In the genomic region with DNA sequence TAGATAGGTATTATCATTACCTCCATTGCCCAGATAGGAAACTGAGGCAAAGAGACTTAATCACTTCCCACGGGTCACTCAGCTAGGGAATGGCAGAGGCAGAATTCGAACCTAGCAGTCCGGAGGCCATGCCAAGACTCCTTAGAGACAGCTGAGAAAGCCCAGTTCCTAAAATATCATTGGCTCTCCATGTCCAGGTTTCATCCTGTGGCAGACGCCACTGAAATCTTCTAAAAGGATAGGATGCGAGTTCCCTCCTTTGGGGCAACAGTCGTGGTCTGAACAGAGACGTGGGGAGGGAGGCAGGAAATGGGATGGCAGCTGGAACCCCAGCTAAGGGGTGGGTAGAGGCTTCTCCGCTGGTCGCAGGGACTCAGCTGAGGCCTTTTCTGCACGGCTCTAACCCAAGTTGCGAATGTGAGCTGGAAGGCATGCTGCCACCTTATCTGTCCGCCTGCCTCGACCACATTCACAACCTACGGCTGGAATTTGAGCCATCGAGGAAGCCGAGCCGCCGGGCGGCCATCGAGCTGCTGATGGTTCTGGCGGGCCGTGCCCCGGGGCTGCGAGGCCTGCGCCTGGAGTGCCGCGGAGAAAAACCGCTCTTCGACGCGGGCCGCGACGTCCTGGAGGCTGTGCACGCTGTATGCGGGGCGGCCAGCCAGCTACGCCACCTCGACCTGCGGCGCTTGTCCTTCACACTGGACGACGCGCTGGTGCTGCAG, we compare ENCODE assay signal across 9 cellular contexts. TPM values are rescaled to one million over a fixed set of nuclear protein-coding genes. Genes with fewer than 3 reads are reported as not detected.
DNase-seq lines count a peak whose midpoint lies in the region; ATAC-seq, FAIRE-seq and TF ChIP-seq lines count a peak whose summit lies in the region.
"Had no signal": no experiment of that assay in that cellular context is flagged by ENCODE, and none has a peak within 500 bp of the region (broad histone marks: within the 10 kb centered on the region; RNA-seq: fewer than 3 reads in every experiment).

No MANE protein-coding gene starts in this region.

- peaks cover 6% of the 10 kb centered on the region for H3K79me1 ChIP-seq in mesenchymal stem cell (replicated peaks; ENCODE audit: low read length, poor library complexity, severe bottlenecking)

- peak overlapping the region in 1 of 2 experiments; percentile 42 for H3K18ac ChIP-seq in mesenchymal stem cell (ENCODE audit: low read depth in 1 of 2, low read length in 2 of 2)

- H3K4me1 Mint-ChIP-seq in astrocyte (ENCODE audit: low read depth, unreplicated experiment) = no peaks in the 10 kb centered on the region

- H3K27ac ChIP-seq in HepG2 (ENCODE audit: extremely low read length, insufficient read depth, low read length) (no peak overlapping the region), right lobe of liver (no peak overlapping the region), astrocyte (ENCODE audit: low read depth, low read length) (no peak overlapping the region), mesenchymal stem cell (ENCODE audit: low read length, poor library complexity, severe bottlenecking) (no peak overlapping the region), vagina (peak overlapping the region; percentile 76)
- H3K27ac ChIP-seq: SJSA1 had no signal

- TF ChIP-seq EP300 in HepG2 (IDR thresholded peaks at IDR 0.05; ENCODE audit: low read depth in 2 of 2, low read length in 2 of 2) = no peak
- no peak for TF ChIP-seq EP300 in HepG2 (CRISPR knock-in tag; IDR thresholded peaks at IDR 0.05; ENCODE audit: borderline replicate concordance)

- in situ Hi-C loops in HepG2 (cut with HindIII; ENCODE audit: extremely low pct_ligation_motif_present, low pct_unique_long_range_greater_than_20kb) = no loop called here

- peaks cover 56% of the 10 kb centered on the region for H3K27me3 Mint-ChIP-seq in astrocyte (ENCODE audit: low read depth, unreplicated experiment)

- H2BK120ac ChIP-seq in mesenchymal stem cell (ENCODE audit: low read depth, low read length) = no peak overlapping the region

- FAIRE-seq in HepG2 (lab: Jason Lieb, UNC) (no peak), astrocyte (lab: Jason Lieb, UNC) (no peak)

- H4K8ac ChIP-seq in mesenchymal stem cell (ENCODE audit: low read length) = peak overlapping the region; percentile 55

- peak overlapping the region in 1 of 2 experiments; percentile 85 for H3K23ac ChIP-seq in mesenchymal stem cell (ENCODE audit: low read length in 2 of 2)

- H3K79me2 ChIP-seq in HepG2 (ENCODE audit: insufficient read depth, low read length) (no peaks in the 10 kb centered on the region), astrocyte (ENCODE audit: insufficient read depth, low read length) (no peaks in the 10 kb centered on the region)

- no peak overlapping the region for H3K4me3 Mint-ChIP-seq in astrocyte (ENCODE audit: unreplicated experiment)

- no peak overlapping the region for H2AFZ ChIP-seq in HepG2 (ENCODE audit: low read length)
- peak overlapping the region; percentile 55 for H2AFZ ChIP-seq in astrocyte (ENCODE audit: low read depth, low read length)
- no peak overlapping the region for H2AFZ ChIP-seq in mesenchymal stem cell (ENCODE audit: low read depth, low read length)

- H3K36me3 Mint-ChIP-seq in astrocyte (ENCODE audit: low read depth, unreplicated experiment) = no peaks in the 10 kb centered on the region

- no peaks in the 10 kb centered on the region for H4K20me1 ChIP-seq in HepG2 (ENCODE audit: insufficient read depth, low read length)
- H4K20me1 ChIP-seq in astrocyte (ENCODE audit: insufficient read depth, low read length) = peaks cover 43% of the 10 kb centered on the region

- H3K9ac ChIP-seq in HepG2 (ENCODE audit: insufficient read depth, low read depth, low read length) (no peak overlapping the region), astrocyte (ENCODE audit: low read length) (no peak overlapping the region), mesenchymal stem cell (ENCODE audit: low read length) (no peak overlapping the region)

- 93% methylated on average over 43 of the region's 44 CpGs for WGBS in HepG2 (ENCODE audit: low lambda C conversion rate)
- WGBS in right lobe of liver (ENCODE audit: insufficient coverage, low coverage, low lambda C conversion rate, missing lambda C conversion rate) = 16% methylated on average over 20 of the region's 44 CpGs
- 8% methylated on average over 42 of the region's 44 CpGs for WGBS in mesenchymal stem cell

- TF ChIP-seq POLR2A in HepG2 (IDR thresholded peaks at IDR 0.05; ENCODE audit: insufficient read depth in 1 of 2, low read depth in 2 of 2, low read length in 2 of 2) (no peak), right lobe of liver (IDR thresholded peaks at IDR 0.05) (no peak), vagina (IDR thresholded peaks at IDR 0.05) (no peak)

- peak overlapping the region; percentile 74 for H4K91ac ChIP-seq in mesenchymal stem cell (ENCODE audit: low read length)

- H3K4me2 ChIP-seq in HepG2 (ENCODE audit: low read depth, low read length) = no peak overlapping the region
- H3K4me2 ChIP-seq in astrocyte (ENCODE audit: low read length) = peak overlapping the region; percentile 81
- H3K4me2 ChIP-seq in mesenchymal stem cell (ENCODE audit: low read length, poor library complexity, severe bottlenecking) = peak overlapping the region; percentile 96

- DNase-seq in HepG2 (ENCODE audit: low spot score) (no peak), right lobe of liver (no peak), astrocyte (ENCODE audit: low read depth) (no peak), mesenchymal stem cell (peak; percentile 50), vagina (ENCODE audit: extremely low spot score in 2 of 2) (no peak)
- DNase-seq in activated CD4-positive, alpha-beta T cell treated with anti-CD3 and anti-CD28 coated beads for 4 hours = no peak

- TF ChIP-seq RAD21 in HepG2 (CRISPR knock-in tag; IDR thresholded peaks at IDR 0.05) = no peak

- H3K27me3 ChIP-seq in HepG2 (ENCODE audit: control insufficient read depth in 1 of 2, insufficient read depth in 2 of 2, low read length in 2 of 2) (peaks cover 9 to 26% of the 10 kb centered on the region in 2 experiments), right lobe of liver (no peaks in the 10 kb centered on the region), astrocyte (ENCODE audit: insufficient read depth, low read length) (peaks cover 55% of the 10 kb centered on the region), mesenchymal stem cell (ENCODE audit: control insufficient read depth in 1 of 2, insufficient read depth in 1 of 2, low read length in 2 of 2) (peaks cover 21 to 53% of the 10 kb centered on the region in 2 experiments), vagina (no peaks in the 10 kb centered on the region)
- H3K27me3 ChIP-seq: SJSA1 had no signal

- H3K4me3 ChIP-seq in HepG2 (replicated peaks in 1 of 3; ENCODE audit: insufficient read depth in 1 of 3, low read depth in 2 of 3, low read length in 3 of 3) (no peak overlapping the region), right lobe of liver (peak overlapping the region in 1 of 3 donors; percentile 36), astrocyte (ENCODE audit: insufficient read depth, low read depth, low read length) (no peak overlapping the region), mesenchymal stem cell (ENCODE audit: insufficient read depth in 1 of 2, low read depth in 1 of 2, low read length in 2 of 2) (no peak overlapping the region), vagina (peak overlapping the region; percentile 44 to 45)
- H3K4me3 ChIP-seq: SJSA1 had no signal

- no peak for ATAC-seq in HepG2
- ATAC-seq in right lobe of liver = no peak
- no peak for ATAC-seq in GM19455 (IDR thresholded peaks at IDR 0.05; ENCODE audit: unreplicated experiment)
- no peak for ATAC-seq in GM19035 (IDR thresholded peaks at IDR 0.05; ENCODE audit: unreplicated experiment)

- H2BK12ac ChIP-seq in mesenchymal stem cell (ENCODE audit: low read length in 2 of 2) = no peak overlapping the region

- H3K9me3 ChIP-seq in HepG2 (ENCODE audit: low read length) (no peaks in the 10 kb centered on the region), right lobe of liver (no peaks in the 10 kb centered on the region), astrocyte (ENCODE audit: insufficient read depth, low read depth, low read length) (no peaks in the 10 kb centered on the region), mesenchymal stem cell (ENCODE audit: control insufficient read depth, low read length) (no peaks in the 10 kb centered on the region), vagina (no peaks in the 10 kb centered on the region)
- H3K9me3 ChIP-seq: SJSA1 had no signal

- intact Hi-C loops in HepG2 (cut with micrococcal nuclease; ENCODE audit: unreplicated experiment) (no loop called here), right lobe of liver (cut with DNase I) (no loop called here), vagina (cut with DNase I) (no loop called here)

- H3K14ac ChIP-seq in mesenchymal stem cell (ENCODE audit: low read length in 2 of 2) = no peak overlapping the region

- POLR2A ChIA-PET in HepG2 (lab: Yijun Ruan, JAX) = interaction anchor here (5.7 kb wide), 1 partner anchor 7 kb away, joined by 54 read pairs; a partner anchor contains a TSS

- no peak overlapping the region for H2BK5ac ChIP-seq in mesenchymal stem cell (ENCODE audit: low read depth, low read length, poor library complexity, severe bottlenecking)

- H3K36me3 ChIP-seq in HepG2 (replicated peaks in 1 of 2; ENCODE audit: control insufficient read depth in 1 of 2, insufficient read depth in 2 of 2, low read length in 2 of 2) (no peaks in the 10 kb centered on the region), right lobe of liver (no peaks in the 10 kb centered on the region), astrocyte (ENCODE audit: insufficient read depth, low read length) (no peaks in the 10 kb centered on the region), mesenchymal stem cell (ENCODE audit: control insufficient read depth in 1 of 2, insufficient read depth in 2 of 2, low read depth in 1 of 2, low read length in 2 of 2) (peaks cover 0 to 7% of the 10 kb centered on the region in 2 experiments), vagina (no peaks in the 10 kb centered on the region)

- H2BK15ac ChIP-seq in mesenchymal stem cell (ENCODE audit: low read depth, poor library complexity, severe bottlenecking) = no peak overlapping the region

- no TSS peak for BruUV-seq in HepG2 (replicated peaks; lab: Mats Ljungman, UMichigan)

- no peak overlapping the region for H2AK5ac ChIP-seq in mesenchymal stem cell (ENCODE audit: low read length, severe bottlenecking)

- H3K9me3 Mint-ChIP-seq in astrocyte (ENCODE audit: unreplicated experiment) = peaks cover 15% of the 10 kb centered on the region

- TF ChIP-seq CTCF in HepG2 (CRISPR knock-in tag; IDR thresholded peaks at IDR 0.05) = no peak
- no peak for TF ChIP-seq CTCF in right lobe of liver (IDR thresholded peaks at IDR 0.05)
- no peak for TF ChIP-seq CTCF in astrocyte (IDR thresholded peaks at IDR 0.05; ENCODE audit: insufficient read depth, low read depth, low read length)
- TF ChIP-seq CTCF in vagina (IDR thresholded peaks at IDR 0.05) = no peak

- CTCF ChIA-PET in HepG2 (lab: Yijun Ruan, JAX; ENCODE audit: low intra/inter-chr PET ratio, low total read pairs) = no interaction called here

- no peak overlapping the region for H3K27ac Mint-ChIP-seq in astrocyte (ENCODE audit: unreplicated experiment)

- peaks cover 47% of the 10 kb centered on the region for H3K4me1 ChIP-seq in HepG2 (ENCODE audit: insufficient read depth, low read length)
- H3K4me1 ChIP-seq in right lobe of liver = peaks cover 0 to 35% (median 17%) of the 10 kb centered on the region in 4 donors
- peaks cover 31% of the 10 kb centered on the region for H3K4me1 ChIP-seq in astrocyte (ENCODE audit: insufficient read depth, low read length)
- H3K4me1 ChIP-seq in mesenchymal stem cell (ENCODE audit: control insufficient read depth, insufficient read depth, low read depth, low read length) = peaks cover 53% of the 10 kb centered on the region
- peaks cover 63% of the 10 kb centered on the region for H3K4me1 ChIP-seq in vagina

- H3K4ac ChIP-seq in mesenchymal stem cell (ENCODE audit: low read depth in 1 of 2, low read length in 2 of 2) = no peak overlapping the region

RNA-seq across cellular contexts. Expression of a gene that starts 1.9 kb away (rescaled TPM):
- 0.41 and 3.5 TPM in 2 replicates for total RNA-seq in HepG2 (2016; rRNA removed; fragmentation: Illumina TruSeq; extraction: Trizol)
- 0.44 and 1.0 TPM in 2 replicates for total RNA-seq in HepG2 (2016; cell fraction: cytosol; rRNA removed; fragmentation: Illumina TruSeq; extraction: Trizol; ENCODE audit: low read depth)
- total RNA-seq in HepG2 (2016; cell fraction: insoluble cytoplasmic fraction; rRNA removed; fragmentation: Illumina TruSeq; extraction: Trizol) = 0.79 and 3.2 TPM in 2 replicates
- 0.59 and 0.68 TPM in 2 replicates for total RNA-seq in HepG2 (2016; cell fraction: membrane; rRNA removed; fragmentation: Illumina TruSeq; extraction: Trizol)
- 4.6 and 5.3 TPM in 2 replicates for total RNA-seq in HepG2 (2016; cell fraction: nucleus; rRNA removed; fragmentation: Illumina TruSeq; extraction: Trizol)
- polyA plus RNA-seq in HepG2 (2011; rRNA removed) = 16.9 and 17.9 TPM in 2 replicates
- polyA plus RNA-seq in HepG2 (2011; cell fraction: cytosol; rRNA removed) = 1.8 and 2.3 TPM in 2 replicates
- 319 and 364 TPM in 2 replicates for polyA plus RNA-seq in HepG2 (2011; cell fraction: nucleus; rRNA removed)
- polyA plus RNA-seq in HepG2 (2012) = 12.3 and 18.7 TPM in 2 replicates
- 0.77 TPM in 1 of 2 replicates, not detected in the other for polyA plus RNA-seq in HepG2 (2016; cell fraction: cytosol; fragmentation: Illumina TruSeq; extraction: Trizol; ENCODE audit: low read depth)
- polyA plus RNA-seq in HepG2 (2016; cell fraction: insoluble cytoplasmic fraction; fragmentation: Illumina TruSeq; extraction: Trizol; ENCODE audit: low read depth) = 0.87 and 1.1 TPM in 2 replicates
- 0.36 and 0.41 TPM in 2 replicates for polyA plus RNA-seq in HepG2 (2016; cell fraction: membrane; fragmentation: Illumina TruSeq; extraction: Trizol; ENCODE audit: low read depth)
- polyA plus RNA-seq in HepG2 (2016; cell fraction: nucleus; fragmentation: Illumina TruSeq; extraction: Trizol; ENCODE audit: insufficient read depth, low read depth) = 18.4 and 20.6 TPM in 2 replicates
- 7.7 and 14.1 TPM in 2 replicates for polyA minus RNA-seq in HepG2 (2011; rRNA and poly(A)+ RNA removed; ENCODE audit: low replicate concordance)
- polyA minus RNA-seq in HepG2 (2011; cell fraction: cytosol; rRNA and poly(A)+ RNA removed) = 1.1 TPM in 1 of 2 replicates, not detected in the other
- polyA minus RNA-seq in HepG2 (2011; cell fraction: nucleus; rRNA and poly(A)+ RNA removed) = 19.5 and 25.2 TPM in 2 replicates
- total RNA-seq in right lobe of liver = 10 to 100 TPM; 10.4 to 44.1 (median 30.1) TPM
- total RNA-seq in astrocyte = 4.4 and 4.5 TPM in 2 replicates
- polyA plus RNA-seq in mesenchymal stem cell (2013, experiment 1 of 2) = 4.1 TPM
- polyA plus RNA-seq in mesenchymal stem cell (2013, experiment 2 of 2) = 3.3 TPM
- 54.3 TPM for total RNA-seq in vagina

RNA-seq across cellular contexts. Expression of a gene that starts 2.8 kb away (rescaled TPM):
- 1.5 and 3.9 TPM in 2 replicates for total RNA-seq in HepG2 (2016; rRNA removed; fragmentation: Illumina TruSeq; extraction: Trizol)
- 0.81 and 0.88 TPM in 2 replicates for total RNA-seq in HepG2 (2016; cell fraction: cytosol; rRNA removed; fragmentation: Illumina TruSeq; extraction: Trizol; ENCODE audit: low read depth)
- 1.2 and 3.5 TPM in 2 replicates for total RNA-seq in HepG2 (2016; cell fraction: insoluble cytoplasmic fraction; rRNA removed; fragmentation: Illumina TruSeq; extraction: Trizol)
- total RNA-seq in HepG2 (2016; cell fraction: membrane; rRNA removed; fragmentation: Illumina TruSeq; extraction: Trizol) = 1.9 and 2.3 TPM in 2 replicates
- 4.6 and 4.8 TPM in 2 replicates for total RNA-seq in HepG2 (2016; cell fraction: nucleus; rRNA removed; fragmentation: Illumina TruSeq; extraction: Trizol)
- 9.3 and 10.9 TPM in 2 replicates for polyA plus RNA-seq in HepG2 (2011; rRNA removed)
- polyA plus RNA-seq in HepG2 (2011; cell fraction: cytosol; rRNA removed) = 3.2 and 6.0 TPM in 2 replicates
- 173 and 222 TPM in 2 replicates for polyA plus RNA-seq in HepG2 (2011; cell fraction: nucleus; rRNA removed)
- polyA plus RNA-seq in HepG2 (2012) = 5.8 and 7.5 TPM in 2 replicates
- polyA plus RNA-seq in HepG2 (2016; cell fraction: cytosol; fragmentation: Illumina TruSeq; extraction: Trizol; ENCODE audit: low read depth) = 0.17 and 0.29 TPM in 2 replicates
- 2.0 and 2.2 TPM in 2 replicates for polyA plus RNA-seq in HepG2 (2016; cell fraction: insoluble cytoplasmic fraction; fragmentation: Illumina TruSeq; extraction: Trizol; ENCODE audit: low read depth)
- polyA plus RNA-seq in HepG2 (2016; cell fraction: membrane; fragmentation: Illumina TruSeq; extraction: Trizol; ENCODE audit: low read depth) = 0.58 and 0.92 TPM in 2 replicates
- 9.5 and 16.0 TPM in 2 replicates for polyA plus RNA-seq in HepG2 (2016; cell fraction: nucleus; fragmentation: Illumina TruSeq; extraction: Trizol; ENCODE audit: insufficient read depth, low read depth)
- polyA minus RNA-seq in HepG2 (2011; rRNA and poly(A)+ RNA removed; ENCODE audit: low replicate concordance) = 4.6 and 9.2 TPM in 2 replicates
- 2.9 and 3.2 TPM in 2 replicates for polyA minus RNA-seq in HepG2 (2011; cell fraction: cytosol; rRNA and poly(A)+ RNA removed)
- 19.1 and 22.3 TPM in 2 replicates for polyA minus RNA-seq in HepG2 (2011; cell fraction: nucleus; rRNA and poly(A)+ RNA removed)
- 10 to 100 TPM in 4 of 6 experiments, 1 to 10 TPM in 2; 6.1 to 15.0 (median 11.6) TPM for total RNA-seq in right lobe of liver
- total RNA-seq in astrocyte = 5.6 and 6.8 TPM in 2 replicates
- polyA plus RNA-seq in mesenchymal stem cell (2013, experiment 1 of 2) = 6.1 TPM
- polyA plus RNA-seq in mesenchymal stem cell (2013, experiment 2 of 2) = 5.7 TPM
- total RNA-seq in vagina = 31.4 TPM

RNA-seq across cellular contexts. Expression of a gene that starts 2.9 kb away (rescaled TPM):
- total RNA-seq in HepG2 (2016; rRNA removed; fragmentation: Illumina TruSeq; extraction: Trizol) = 6.2 and 7.8 TPM in 2 replicates
- 3.2 TPM in 2 replicates for total RNA-seq in HepG2 (2016; cell fraction: cytosol; rRNA removed; fragmentation: Illumina TruSeq; extraction: Trizol; ENCODE audit: low read depth)
- total RNA-seq in HepG2 (2016; cell fraction: insoluble cytoplasmic fraction; rRNA removed; fragmentation: Illumina TruSeq; extraction: Trizol) = 6.8 and 9.0 TPM in 2 replicates
- total RNA-seq in HepG2 (2016; cell fraction: membrane; rRNA removed; fragmentation: Illumina TruSeq; extraction: Trizol) = 4.6 and 4.9 TPM in 2 replicates
- total RNA-seq in HepG2 (2016; cell fraction: nucleus; rRNA removed; fragmentation: Illumina TruSeq; extraction: Trizol) = 4.8 and 4.9 TPM in 2 replicates
- polyA plus RNA-seq in HepG2 (2011; rRNA removed) = 8.2 and 10.3 TPM in 2 replicates
- 9.8 and 13.8 TPM in 2 replicates for polyA plus RNA-seq in HepG2 (2011; cell fraction: cytosol; rRNA removed)
- 22.9 and 28.2 TPM in 2 replicates for polyA plus RNA-seq in HepG2 (2011; cell fraction: nucleus; rRNA removed)
- 5.3 TPM in 2 replicates for polyA plus RNA-seq in HepG2 (2012)
- polyA plus RNA-seq in HepG2 (2016; cell fraction: cytosol; fragmentation: Illumina TruSeq; extraction: Trizol; ENCODE audit: low read depth) = 3.1 and 3.6 TPM in 2 replicates
- 5.3 and 5.9 TPM in 2 replicates for polyA plus RNA-seq in HepG2 (2016; cell fraction: insoluble cytoplasmic fraction; fragmentation: Illumina TruSeq; extraction: Trizol; ENCODE audit: low read depth)
- polyA plus RNA-seq in HepG2 (2016; cell fraction: membrane; fragmentation: Illumina TruSeq; extraction: Trizol; ENCODE audit: low read depth) = 3.2 and 3.8 TPM in 2 replicates
- 11.5 and 13.8 TPM in 2 replicates for polyA plus RNA-seq in HepG2 (2016; cell fraction: nucleus; fragmentation: Illumina TruSeq; extraction: Trizol; ENCODE audit: insufficient read depth, low read depth)
- polyA minus RNA-seq in HepG2 (2011; rRNA and poly(A)+ RNA removed; ENCODE audit: low replicate concordance) = 3.4 and 5.6 TPM in 2 replicates
- 4.1 and 5.0 TPM in 2 replicates for polyA minus RNA-seq in HepG2 (2011; cell fraction: cytosol; rRNA and poly(A)+ RNA removed)
- polyA minus RNA-seq in HepG2 (2011; cell fraction: nucleus; rRNA and poly(A)+ RNA removed) = 5.0 TPM in 2 replicates
- 10 to 100 TPM in 4 of 6 experiments, 1 to 10 TPM in 2; 9.5 to 16.3 (median 10.6) TPM for total RNA-seq in right lobe of liver
- 10.1 and 11.0 TPM in 2 replicates for total RNA-seq in astrocyte
- 11.1 TPM for polyA plus RNA-seq in mesenchymal stem cell (2013, experiment 1 of 2)
- polyA plus RNA-seq in mesenchymal stem cell (2013, experiment 2 of 2) = 11.5 TPM
- 22.3 TPM for total RNA-seq in vagina

RNA-seq across cellular contexts. Expression of a gene that starts 7.7 kb away (rescaled TPM):
- 3.1 and 5.7 TPM in 2 replicates for total RNA-seq in HepG2 (2016; rRNA removed; fragmentation: Illumina TruSeq; extraction: Trizol)
- total RNA-seq in HepG2 (2016; cell fraction: cytosol; rRNA removed; fragmentation: Illumina TruSeq; extraction: Trizol; ENCODE audit: low read depth) = 0.91 and 1.1 TPM in 2 replicates
- total RNA-seq in HepG2 (2016; cell fraction: insoluble cytoplasmic fraction; rRNA removed; fragmentation: Illumina TruSeq; extraction: Trizol) = 3.8 and 4.1 TPM in 2 replicates
- total RNA-seq in HepG2 (2016; cell fraction: membrane; rRNA removed; fragmentation: Illumina TruSeq; extraction: Trizol) = 2.1 and 2.2 TPM in 2 replicates
- total RNA-seq in HepG2 (2016; cell fraction: nucleus; rRNA removed; fragmentation: Illumina TruSeq; extraction: Trizol) = 2.7 and 3.0 TPM in 2 replicates
- 20.5 and 23.3 TPM in 2 replicates for polyA plus RNA-seq in HepG2 (2011; rRNA removed)
- 9.2 and 14.1 TPM in 2 replicates for polyA plus RNA-seq in HepG2 (2011; cell fraction: cytosol; rRNA removed)
- 78.8 and 95.6 TPM in 2 replicates for polyA plus RNA-seq in HepG2 (2011; cell fraction: nucleus; rRNA removed)
- polyA plus RNA-seq in HepG2 (2012) = 23.5 and 26.3 TPM in 2 replicates
- 1.1 and 1.3 TPM in 2 replicates for polyA plus RNA-seq in HepG2 (2016; cell fraction: cytosol; fragmentation: Illumina TruSeq; extraction: Trizol; ENCODE audit: low read depth)
- 3.6 TPM in 2 replicates for polyA plus RNA-seq in HepG2 (2016; cell fraction: insoluble cytoplasmic fraction; fragmentation: Illumina TruSeq; extraction: Trizol; ENCODE audit: low read depth)
- polyA plus RNA-seq in HepG2 (2016; cell fraction: membrane; fragmentation: Illumina TruSeq; extraction: Trizol; ENCODE audit: low read depth) = 2.3 and 2.9 TPM in 2 replicates
- polyA plus RNA-seq in HepG2 (2016; cell fraction: nucleus; fragmentation: Illumina TruSeq; extraction: Trizol; ENCODE audit: insufficient read depth, low read depth) = 18.2 and 26.0 TPM in 2 replicates
- polyA minus RNA-seq in HepG2 (2011; rRNA and poly(A)+ RNA removed; ENCODE audit: low replicate concordance) = 5.4 and 16.0 TPM in 2 replicates
- 2.8 and 3.7 TPM in 2 replicates for polyA minus RNA-seq in HepG2 (2011; cell fraction: cytosol; rRNA and poly(A)+ RNA removed)
- 14.3 and 16.3 TPM in 2 replicates for polyA minus RNA-seq in HepG2 (2011; cell fraction: nucleus; rRNA and poly(A)+ RNA removed)
- 10 to 100 TPM; 21.5 to 44.3 (median 28.1) TPM for total RNA-seq in right lobe of liver
- 9.5 and 10.9 TPM in 2 replicates for total RNA-seq in astrocyte
- 13.9 TPM for polyA plus RNA-seq in mesenchymal stem cell (2013, experiment 1 of 2)
- 12.8 TPM for polyA plus RNA-seq in mesenchymal stem cell (2013, experiment 2 of 2)
- total RNA-seq in vagina = 19.2 TPM

RNA-seq across cellular contexts. Expression of a gene that starts 11.8 kb away (rescaled TPM):
- total RNA-seq in HepG2 (2016; rRNA removed; fragmentation: Illumina TruSeq; extraction: Trizol) (1.5 and 3.1 TPM in 2 replicates), right lobe of liver (1 to 10 TPM in 5 of 6 experiments, under 1 TPM in 1; 0.95 to 3.9 (median 1.7) TPM), astrocyte (7.6 and 9.4 TPM in 2 replicates), vagina (12.8 TPM)
- 0.61 and 0.79 TPM in 2 replicates for total RNA-seq in HepG2 (2016; cell fraction: cytosol; rRNA removed; fragmentation: Illumina TruSeq; extraction: Trizol; ENCODE audit: low read depth)
- total RNA-seq in HepG2 (2016; cell fraction: insoluble cytoplasmic fraction; rRNA removed; fragmentation: Illumina TruSeq; extraction: Trizol) = 1.5 and 2.9 TPM in 2 replicates
- 1.8 and 2.1 TPM in 2 replicates for total RNA-seq in HepG2 (2016; cell fraction: membrane; rRNA removed; fragmentation: Illumina TruSeq; extraction: Trizol)
- total RNA-seq in HepG2 (2016; cell fraction: nucleus; rRNA removed; fragmentation: Illumina TruSeq; extraction: Trizol) = 1.8 and 2.5 TPM in 2 replicates
- polyA plus RNA-seq in HepG2 (2011; rRNA removed) = 1.2 and 1.5 TPM in 2 replicates
- polyA plus RNA-seq in HepG2 (2011; cell fraction: cytosol; rRNA removed) = 1.4 and 1.9 TPM in 2 replicates
- 2.0 and 2.5 TPM in 2 replicates for polyA plus RNA-seq in HepG2 (2011; cell fraction: nucleus; rRNA removed)
- 0.80 and 0.82 TPM in 2 replicates for polyA plus RNA-seq in HepG2 (2012)
- 0.38 and 0.54 TPM in 2 replicates for polyA plus RNA-seq in HepG2 (2016; cell fraction: cytosol; fragmentation: Illumina TruSeq; extraction: Trizol; ENCODE audit: low read depth)
- 1.9 and 2.0 TPM in 2 replicates for polyA plus RNA-seq in HepG2 (2016; cell fraction: insoluble cytoplasmic fraction; fragmentation: Illumina TruSeq; extraction: Trizol; ENCODE audit: low read depth)
- 1.3 and 1.7 TPM in 2 replicates for polyA plus RNA-seq in HepG2 (2016; cell fraction: membrane; fragmentation: Illumina TruSeq; extraction: Trizol; ENCODE audit: low read depth)
- polyA plus RNA-seq in HepG2 (2016; cell fraction: nucleus; fragmentation: Illumina TruSeq; extraction: Trizol; ENCODE audit: insufficient read depth, low read depth) = 4.0 and 4.3 TPM in 2 replicates
- 2.8 and 8.7 TPM in 2 replicates for polyA minus RNA-seq in HepG2 (2011; rRNA and poly(A)+ RNA removed; ENCODE audit: low replicate concordance)
- polyA minus RNA-seq in HepG2 (2011; cell fraction: cytosol; rRNA and poly(A)+ RNA removed) = 0.99 and 1.1 TPM in 2 replicates
- polyA minus RNA-seq in HepG2 (2011; cell fraction: nucleus; rRNA and poly(A)+ RNA removed) = 0.99 and 1.7 TPM in 2 replicates
- 32.5 TPM for polyA plus RNA-seq in mesenchymal stem cell (2013, experiment 1 of 2)
- 32.0 TPM for polyA plus RNA-seq in mesenchymal stem cell (2013, experiment 2 of 2)

Comparison
In these comparisons a context has a peak if more than half of its experiments do, and no peak if none do; other contexts are left out.
1. H3K4me3 ChIP-seq: peak in vagina (2 of 2); none in HepG2 (0 of 3), astrocyte (single experiment) and mesenchymal stem cell (0 of 2).